Comparison of ENCODE assay signal across 8 cellular contexts in the genomic region with DNA sequence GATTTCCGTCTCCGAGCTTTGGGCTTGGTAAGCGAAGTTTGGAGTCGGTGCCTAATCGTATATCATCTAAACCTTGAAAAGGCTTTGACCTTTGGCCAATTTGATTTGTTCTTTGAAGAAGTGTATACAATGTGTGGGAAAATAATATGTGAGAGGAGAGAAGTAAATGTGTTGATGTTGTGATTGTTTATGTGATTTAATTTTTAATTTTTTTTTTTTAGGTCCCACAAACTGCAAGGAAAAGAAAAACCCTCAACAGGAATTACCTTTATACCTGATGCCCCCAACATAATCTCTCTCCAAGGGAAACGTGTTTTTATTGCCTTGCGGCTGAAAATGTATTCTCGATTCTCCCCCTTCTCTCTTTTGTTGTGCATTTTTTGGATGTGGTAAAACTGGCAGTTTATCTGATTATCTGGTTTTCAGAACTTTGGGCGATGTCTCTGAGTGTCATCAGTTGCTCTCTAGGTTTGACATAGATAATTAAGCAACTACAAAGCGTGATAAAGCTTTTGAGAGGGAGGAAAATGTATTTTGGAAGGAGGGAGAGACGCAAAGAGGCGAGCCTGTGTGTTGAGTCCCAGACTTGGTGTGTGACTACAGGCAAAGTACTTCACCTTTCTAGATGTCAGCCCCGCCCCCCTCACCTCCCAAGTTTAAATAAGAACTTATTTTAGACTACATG. TPM values are rescaled to one million over a fixed set of nuclear protein-coding genes. Genes with fewer than 3 reads are reported as not detected.
A peak's percentile ranks its signal among the peaks of the same experiment; 100 is the strongest.
DNase-seq lines count a peak whose midpoint lies in the region; ATAC-seq and TF ChIP-seq lines count a peak whose summit lies in the region.

No MANE protein-coding gene starts in this region.

- H3K9ac ChIP-seq in HUES64 (ENCODE audit: low read depth, low read length) (peak overlapping the region; percentile 91), fibroblast of lung (ENCODE audit: insufficient read depth, low read length) (peak overlapping the region; percentile 34), rectal smooth muscle tissue (ENCODE audit: low read length) (peak overlapping the region; percentile 93)

- peaks cover 6% of the 10 kb centered on the region for H4K20me1 ChIP-seq in fibroblast of lung (ENCODE audit: control insufficient read depth, extremely low read depth, insufficient read depth, low read length)

- peaks cover 19% of the 10 kb centered on the region for H3K4me1 ChIP-seq in HUES64 (ENCODE audit: insufficient read depth, low read length)
- H3K4me1 ChIP-seq in fibroblast of lung (ENCODE audit: control insufficient read depth, extremely low read depth, insufficient read depth, low read length), result peaks cover 3% of the 10 kb centered on the region
- H3K4me1 ChIP-seq in rectal smooth muscle tissue (ENCODE audit: control insufficient read depth, insufficient read depth, low read length), result no peaks in the 10 kb centered on the region

- CTCF ChIA-PET in AG04449 (lab: Yijun Ruan, JAX), result interaction anchor here (1.0 to 2.3 kb wide), 4 partner anchors 10 to 563 kb away, joined by 3 to 11 read pairs (median 6); no protein-coding TSS in a partner anchor

- peak overlapping the region; percentile 79 for H3K4me2 ChIP-seq in fibroblast of lung (ENCODE audit: extremely low read depth, insufficient read depth, low read length)

- peak overlapping the region; percentile 78 for H2AFZ ChIP-seq in fibroblast of lung (ENCODE audit: low read length)

- ATAC-seq in GM21737 (IDR thresholded peaks at IDR 0.05; ENCODE audit: unreplicated experiment) (no peak), GM18868 (IDR thresholded peaks at IDR 0.05; ENCODE audit: unreplicated experiment) (no peak)

- TF ChIP-seq CTCF in AG04449 (IDR thresholded peaks at IDR 0.05; ENCODE audit: insufficient read depth, low read length, missing control alignments) (no peak), fibroblast of lung (conservative IDR thresholded peaks at IDR 0.05 in 1 of 2, IDR thresholded peaks at IDR 0.05 in 1 of 2; ENCODE audit: low read depth in 1 of 2, low read length in 2 of 2) (no peak)

- H3K36me3 ChIP-seq in HUES64 (ENCODE audit: insufficient read depth, low read length) (no peaks in the 10 kb centered on the region), fibroblast of lung (ENCODE audit: control insufficient read depth, insufficient read depth, low read length) (no peaks in the 10 kb centered on the region), rectal smooth muscle tissue (ENCODE audit: control insufficient read depth, insufficient read depth, low read length) (no peaks in the 10 kb centered on the region)

- peaks cover 31% of the 10 kb centered on the region for H3K79me2 ChIP-seq in fibroblast of lung (ENCODE audit: control insufficient read depth, insufficient read depth, low read length)

- H3K27ac ChIP-seq in HUES64 (ENCODE audit: low read depth, low read length) (peak overlapping the region; percentile 98), fibroblast of lung (ENCODE audit: insufficient read depth, low read length) (peak overlapping the region; percentile 86), rectal smooth muscle tissue (ENCODE audit: low read depth, low read length) (peak overlapping the region; percentile 91)

- WGBS in HUES64, result 19% methylated on average over 12 of the region's 13 CpGs

- POLR2A ChIA-PET in AG04449 (lab: Yijun Ruan, JAX), result interaction anchor here (0.6 to 1.2 kb wide), 6 partner anchors 9 to 200 kb away, joined by 3 to 6 read pairs (median 3); a partner anchor contains a TSS

- DNase-seq in AG04449 (ENCODE audit: low read depth, low spot score), result no peak
- peak; percentile 24 for DNase-seq in activated T-cell treated with anti-CD3 and anti-CD28 coated beads for 1 hour (ENCODE audit: low read depth)
- no peak for DNase-seq in fibroblast of lung (ENCODE audit: low read depth in 2 of 2)
- no peak for DNase-seq in ACHN

- peak overlapping the region; percentile 60 for H3K4me3 ChIP-seq in AG04449 (ENCODE audit: low read depth, low read length)
- peak overlapping the region; percentile 86 for H3K4me3 ChIP-seq in HUES64 (ENCODE audit: low read length)
- peak overlapping the region; percentile 63 to 89 (median 74) for H3K4me3 ChIP-seq in fibroblast of lung (replicated peaks in 1 of 4; ENCODE audit: control extremely low read depth in 1 of 4, insufficient read depth in 1 of 4, low read depth in 3 of 4, low read length in 4 of 4)
- peak overlapping the region; percentile 89 for H3K4me3 ChIP-seq in rectal smooth muscle tissue (ENCODE audit: low read length)

- in situ Hi-C loops in ACHN (cut with HindIII; ENCODE audit: low pct_ligation_motif_present, low pct_unique_long_range_greater_than_20kb, low sequenced_read_pairs), result no loop called here

- H3K9me3 ChIP-seq in HUES64 (ENCODE audit: insufficient read depth, low read depth, low read length) (no peaks in the 10 kb centered on the region), fibroblast of lung (ENCODE audit: control insufficient read depth, insufficient read depth, low read depth, low read length) (no peaks in the 10 kb centered on the region)

- no peaks in the 10 kb centered on the region for H3K27me3 ChIP-seq in HUES64 (ENCODE audit: insufficient read depth, low read length)
- H3K27me3 ChIP-seq in fibroblast of lung (ENCODE audit: control insufficient read depth, insufficient read depth, low read length), result no peaks in the 10 kb centered on the region
- no peaks in the 10 kb centered on the region for H3K27me3 ChIP-seq in rectal smooth muscle tissue (ENCODE audit: control insufficient read depth, insufficient read depth, low read length)

RNA-seq across cellular contexts. Expression of a gene that starts 0.9 kb away (rescaled TPM):
- 37.5 TPM for polyA plus RNA-seq in HUES64 (2013, experiment 1 of 2)
- polyA plus RNA-seq in HUES64 (2013, experiment 2 of 2), result 41.0 TPM
- 61.4 and 81.6 TPM in 2 replicates for total RNA-seq in fibroblast of lung
- polyA plus RNA-seq in fibroblast of lung, result 33.3 and 37.7 TPM in 2 replicates
- 30.5 and 37.0 TPM in 2 replicates for polyA plus RNA-seq in fibroblast of lung (2012)
- 79.1 and 125 TPM in 2 replicates for polyA minus RNA-seq in fibroblast of lung (ENCODE audit: low replicate concordance)

Comparison
In these comparisons a context has a peak if more than half of its experiments do, and no peak if none do; other contexts are left out.
1. H3K9ac ChIP-seq: peak in every context shown above with its lines; median percentile 93 in rectal smooth muscle tissue; 91 in HUES64; 34 in fibroblast of lung.